ENCODE assay signal across 1 cellular context in genomic region chr14:96461950-96462798, GRCh38.
TF ChIP-seq lines count a peak whose summit lies in the region.

No MANE protein-coding gene starts in this region.

TF ChIP-seq in HepG2, 621 proteins besides CTCF, POLR2A, EP300 and RAD21 (continued from another document and continues in another):
- TF ChIP-seq ZNF407 (CRISPR knock-in tag; IDR thresholded peaks at IDR 0.05; ENCODE audit: not compliant biosample characterization) (no peak), ZNF652 (CRISPR knock-in tag; IDR thresholded peaks at IDR 0.05; ENCODE audit: borderline replicate concordance, low read depth) (no peak; the same call in 1 of the 2 replicates), SP1 (IDR thresholded peaks at IDR 0.05) (no peak), SP1 (CRISPR knock-in tag; IDR thresholded peaks at IDR 0.05) (no peak), ZNF563 (CRISPR knock-in tag; IDR thresholded peaks at IDR 0.05) (no peak), NFIB (CRISPR knock-in tag; IDR thresholded peaks at IDR 0.05; ENCODE audit: borderline replicate concordance) (no peak), SOX6 (IDR thresholded peaks at IDR 0.05) (no peak), SOX6 (CRISPR knock-in tag; IDR thresholded peaks at IDR 0.05) (peak; percentile 82), DRAP1 (CRISPR knock-in tag; IDR thresholded peaks at IDR 0.05) (peak; percentile 40; the same call in 1 of the 2 replicates), MAFF (IDR thresholded peaks at IDR 0.05; ENCODE audit: low read depth, low read length) (no peak), ZNF782 (CRISPR knock-in tag; IDR thresholded peaks at IDR 0.05; ENCODE audit: borderline replicate concordance) (no peak), ZNF670 (CRISPR knock-in tag; IDR thresholded peaks at IDR 0.05; ENCODE audit: borderline replicate concordance) (no peak), MYC (CRISPR knock-in tag; IDR thresholded peaks at IDR 0.05; ENCODE audit: borderline replicate concordance) (0 out of 2 replicates have a peak, but pooled peaks have one; percentile 30), ZNF781 (CRISPR knock-in tag; IDR thresholded peaks at IDR 0.05; ENCODE audit: borderline replicate concordance, not compliant biosample characterization) (peak; percentile 44), MED8 (CRISPR knock-in tag; IDR thresholded peaks at IDR 0.05; ENCODE audit: insufficient replicate concordance) (no peak), MIXL1 (CRISPR knock-in tag; IDR thresholded peaks at IDR 0.05) (peak; percentile 83), PLRG1 (conservative IDR thresholded peaks at IDR 0.05) (no peak), ATF7 (IDR thresholded peaks at IDR 0.05) (peak; percentile 78), ATF7 (CRISPR knock-in tag; IDR thresholded peaks at IDR 0.05) (peak; percentile 77; the same call in 1 of the 2 replicates), IRF2 (CRISPR knock-in tag; IDR thresholded peaks at IDR 0.05) (peak; percentile 69), ZBTB1 (CRISPR knock-in tag; IDR thresholded peaks at IDR 0.05; ENCODE audit: borderline replicate concordance) (no peak), ZXDC (CRISPR knock-in tag; IDR thresholded peaks at IDR 0.05) (no peak), GFI1 (CRISPR knock-in tag; IDR thresholded peaks at IDR 0.05; ENCODE audit: borderline replicate concordance) (no peak), PITX1 (CRISPR knock-in tag; IDR thresholded peaks at IDR 0.05) (no peak), ZNF496 (CRISPR knock-in tag; IDR thresholded peaks at IDR 0.05; ENCODE audit: insufficient replicate concordance) (no peak), RARA (CRISPR knock-in tag; IDR thresholded peaks at IDR 0.05) (peak; percentile 77), SSRP1 (CRISPR knock-in tag; IDR thresholded peaks at IDR 0.05) (no peak), TEAD3 (CRISPR knock-in tag; optimal IDR thresholded peaks at IDR 0.05; ENCODE audit: borderline replicate concordance) (no peak), PCBP2 (optimal IDR thresholded peaks at IDR 0.05; ENCODE audit: low read depth, low read length, poor library complexity, severe bottlenecking) (no peak), IKZF4 (CRISPR knock-in tag; IDR thresholded peaks at IDR 0.05; ENCODE audit: borderline replicate concordance, low read depth, not compliant biosample characterization) (no peak), GPBP1L1 (CRISPR knock-in tag; IDR thresholded peaks at IDR 0.05) (no peak), SRY (CRISPR knock-in tag; IDR thresholded peaks at IDR 0.05) (no peak), ZNF331 (CRISPR knock-in tag; IDR thresholded peaks at IDR 0.05) (0 out of 2 replicates have a peak, but pooled peaks have one; percentile 44), MED1 (CRISPR knock-in tag; IDR thresholded peaks at IDR 0.05) (peak; percentile 58), DMAP1 (CRISPR knock-in tag; IDR thresholded peaks at IDR 0.05) (no peak), ZNF891 (CRISPR knock-in tag; IDR thresholded peaks at IDR 0.05) (no peak)
- TF ChIP-seq, protein P1, sequence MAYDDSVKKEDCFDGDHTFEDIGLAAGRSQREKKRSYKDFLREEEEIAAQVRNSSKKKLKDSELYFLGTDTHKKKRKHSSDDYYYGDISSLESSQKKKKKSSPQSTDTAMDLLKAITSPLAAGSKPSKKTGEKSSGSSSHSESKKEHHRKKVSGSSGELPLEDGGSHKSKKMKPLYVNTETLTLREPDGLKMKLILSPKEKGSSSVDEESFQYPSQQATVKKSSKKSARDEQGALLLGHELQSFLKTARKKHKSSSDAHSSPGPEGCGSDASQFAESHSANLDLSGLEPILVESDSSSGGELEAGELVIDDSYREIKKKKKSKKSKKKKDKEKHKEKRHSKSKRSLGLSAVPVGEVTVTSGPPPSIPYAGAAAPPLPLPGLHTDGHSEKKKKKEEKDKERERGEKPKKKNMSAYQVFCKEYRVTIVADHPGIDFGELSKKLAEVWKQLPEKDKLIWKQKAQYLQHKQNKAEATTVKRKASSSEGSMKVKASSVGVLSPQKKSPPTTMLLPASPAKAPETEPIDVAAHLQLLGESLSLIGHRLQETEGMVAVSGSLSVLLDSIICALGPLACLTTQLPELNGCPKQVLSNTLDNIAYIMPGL (CRISPR knock-in tag; IDR thresholded peaks at IDR 0.05; ENCODE audit: borderline replicate concordance in 1 of 2, low read depth in 1 of 2), result no peak
- TF ChIP-seq, protein P2, sequence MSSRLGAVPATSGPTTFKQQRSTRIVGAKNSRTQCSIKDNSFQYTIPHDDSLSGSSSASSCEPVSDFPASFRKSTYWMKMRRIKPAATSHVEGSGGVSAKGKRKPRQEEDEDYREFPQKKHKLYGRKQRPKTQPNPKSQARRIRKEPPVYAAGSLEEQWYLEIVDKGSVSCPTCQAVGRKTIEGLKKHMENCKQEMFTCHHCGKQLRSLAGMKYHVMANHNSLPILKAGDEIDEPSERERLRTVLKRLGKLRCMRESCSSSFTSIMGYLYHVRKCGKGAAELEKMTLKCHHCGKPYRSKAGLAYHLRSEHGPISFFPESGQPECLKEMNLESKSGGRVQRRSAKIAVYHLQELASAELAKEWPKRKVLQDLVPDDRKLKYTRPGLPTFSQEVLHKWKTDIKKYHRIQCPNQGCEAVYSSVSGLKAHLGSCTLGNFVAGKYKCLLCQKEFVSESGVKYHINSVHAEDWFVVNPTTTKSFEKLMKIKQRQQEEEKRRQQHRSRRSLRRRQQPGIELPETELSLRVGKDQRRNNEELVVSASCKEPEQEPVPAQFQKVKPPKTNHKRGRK (CRISPR knock-in tag; IDR thresholded peaks at IDR 0.05), result no peak
- TF ChIP-seq, protein P3, sequence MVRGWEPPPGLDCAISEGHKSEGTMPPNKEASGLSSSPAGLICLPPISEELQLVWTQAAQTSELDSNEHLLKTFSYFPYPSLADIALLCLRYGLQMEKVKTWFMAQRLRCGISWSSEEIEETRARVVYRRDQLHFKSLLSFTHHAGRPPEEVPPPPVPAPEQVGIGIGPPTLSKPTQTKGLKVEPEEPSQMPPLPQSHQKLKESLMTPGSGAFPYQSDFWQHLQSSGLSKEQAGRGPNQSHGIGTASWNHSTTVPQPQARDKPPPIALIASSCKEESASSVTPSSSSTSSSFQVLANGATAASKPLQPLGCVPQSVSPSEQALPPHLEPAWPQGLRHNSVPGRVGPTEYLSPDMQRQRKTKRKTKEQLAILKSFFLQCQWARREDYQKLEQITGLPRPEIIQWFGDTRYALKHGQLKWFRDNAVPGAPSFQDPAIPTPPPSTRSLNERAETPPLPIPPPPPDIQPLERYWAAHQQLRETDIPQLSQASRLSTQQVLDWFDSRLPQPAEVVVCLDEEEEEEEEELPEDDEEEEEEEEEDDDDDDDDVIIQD (CRISPR knock-in tag; IDR thresholded peaks at IDR 0.05; ENCODE audit: low read depth), result peak; percentile 100
- TF ChIP-seq, protein P4, sequence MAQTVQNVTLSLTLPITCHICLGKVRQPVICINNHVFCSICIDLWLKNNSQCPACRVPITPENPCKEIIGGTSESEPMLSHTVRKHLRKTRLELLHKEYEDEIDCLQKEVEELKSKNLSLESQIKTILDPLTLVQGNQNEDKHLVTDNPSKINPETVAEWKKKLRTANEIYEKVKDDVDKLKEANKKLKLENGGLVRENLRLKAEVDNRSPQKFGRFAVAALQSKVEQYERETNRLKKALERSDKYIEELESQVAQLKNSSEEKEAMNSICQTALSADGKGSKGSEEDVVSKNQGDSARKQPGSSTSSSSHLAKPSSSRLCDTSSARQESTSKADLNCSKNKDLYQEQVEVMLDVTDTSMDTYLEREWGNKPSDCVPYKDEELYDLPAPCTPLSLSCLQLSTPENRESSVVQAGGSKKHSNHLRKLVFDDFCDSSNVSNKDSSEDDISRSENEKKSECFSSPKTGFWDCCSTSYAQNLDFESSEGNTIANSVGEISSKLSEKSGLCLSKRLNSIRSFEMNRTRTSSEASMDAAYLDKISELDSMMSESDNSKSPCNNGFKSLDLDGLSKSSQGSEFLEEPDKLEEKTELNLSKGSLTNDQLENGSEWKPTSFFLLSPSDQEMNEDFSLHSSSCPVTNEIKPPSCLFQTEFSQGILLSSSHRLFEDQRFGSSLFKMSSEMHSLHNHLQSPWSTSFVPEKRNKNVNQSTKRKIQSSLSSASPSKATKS (CRISPR knock-in tag; IDR thresholded peaks at IDR 0.05), result no peak
- TF ChIP-seq, protein P5, sequence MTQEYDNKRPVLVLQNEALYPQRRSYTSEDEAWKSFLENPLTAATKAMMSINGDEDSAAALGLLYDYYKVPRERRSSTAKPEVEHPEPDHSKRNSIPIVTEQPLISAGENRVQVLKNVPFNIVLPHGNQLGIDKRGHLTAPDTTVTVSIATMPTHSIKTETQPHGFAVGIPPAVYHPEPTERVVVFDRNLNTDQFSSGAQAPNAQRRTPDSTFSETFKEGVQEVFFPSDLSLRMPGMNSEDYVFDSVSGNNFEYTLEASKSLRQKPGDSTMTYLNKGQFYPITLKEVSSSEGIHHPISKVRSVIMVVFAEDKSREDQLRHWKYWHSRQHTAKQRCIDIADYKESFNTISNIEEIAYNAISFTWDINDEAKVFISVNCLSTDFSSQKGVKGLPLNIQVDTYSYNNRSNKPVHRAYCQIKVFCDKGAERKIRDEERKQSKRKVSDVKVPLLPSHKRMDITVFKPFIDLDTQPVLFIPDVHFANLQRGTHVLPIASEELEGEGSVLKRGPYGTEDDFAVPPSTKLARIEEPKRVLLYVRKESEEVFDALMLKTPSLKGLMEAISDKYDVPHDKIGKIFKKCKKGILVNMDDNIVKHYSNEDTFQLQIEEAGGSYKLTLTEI (CRISPR knock-in tag; conservative IDR thresholded peaks at IDR 0.05), result no peak
